9 cellular contexts compared by ENCODE assay signal in the genomic region with DNA sequence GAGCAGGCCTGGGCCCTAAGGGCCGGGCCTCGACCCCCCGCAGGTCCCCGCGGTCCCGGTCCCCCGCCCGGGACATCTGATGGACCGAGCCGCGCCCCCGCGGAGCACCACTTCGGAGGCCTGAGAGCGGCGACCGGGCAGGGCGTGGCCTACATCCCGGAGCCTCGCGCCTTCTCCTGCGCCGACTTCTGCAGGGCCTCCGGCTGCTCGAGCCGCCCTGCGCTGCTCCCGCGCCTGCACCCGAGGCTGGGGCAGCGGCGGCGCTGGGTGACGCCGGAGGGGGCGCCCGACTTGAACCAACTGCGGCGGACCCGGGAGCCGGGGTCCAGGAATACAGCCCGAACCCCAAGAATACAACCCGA. TPM values are rescaled to one million over a fixed set of nuclear protein-coding genes. Genes with fewer than 3 reads are reported as not detected.
DNase-seq lines count a peak whose midpoint lies in the region; ATAC-seq, FAIRE-seq and TF ChIP-seq lines count a peak whose summit lies in the region.
"Had no signal": no experiment of that assay in that cellular context is flagged by ENCODE, and none has a peak within 500 bp of the region (broad histone marks: within the 10 kb centered on the region; RNA-seq: fewer than 3 reads in every experiment).

No MANE protein-coding gene starts in this region.

- no peak for TF ChIP-seq POLR2A in H54 (IDR thresholded peaks at IDR 0.05; ENCODE audit: low read depth, low read length)

- no peaks in the 10 kb centered on the region for H3K4me1 ChIP-seq in ACC112 (ENCODE audit: control insufficient read depth, insufficient read depth, low read length, unreplicated experiment)

- no peaks in the 10 kb centered on the region for H3K79me2 ChIP-seq in ACC112 (ENCODE audit: control insufficient read depth, insufficient read depth, low read length, unreplicated experiment)

- peaks cover 11% of the 10 kb centered on the region; the same call in 1 of the 2 replicates for H3K27me3 ChIP-seq in ACC112 (ENCODE audit: insufficient read depth, low read length)

- no peak for TF ChIP-seq CTCF in omental fat pad (IDR thresholded peaks at IDR 0.05)

- H3K4me3 Mint-ChIP-seq in T-helper 1 cell treated with Interleukin-12 subunit alpha and Interleukin-12 subunit beta and Interleukin-4 antibody, amounts not matched to agents 30 μg/mL and 1 μg/mL, for 36 hours: peak overlapping the region; percentile 33

- H3K9me3 Mint-ChIP-seq in T-helper 1 cell treated with Interleukin-12 subunit alpha and Interleukin-12 subunit beta and Interleukin-4 antibody, amounts not matched to agents 30 μg/mL and 1 μg/mL, for 36 hours: peaks cover 7% of the 10 kb centered on the region

- no peak for FAIRE-seq in H54 (lab: Jason Lieb, UNC)

- H3K27ac ChIP-seq in ACC112 (ENCODE audit: low read depth, low read length): no peak overlapping the region

- peaks cover 49% of the 10 kb centered on the region for H3K27me3 Mint-ChIP-seq in T-helper 1 cell treated with Interleukin-12 subunit alpha and Interleukin-12 subunit beta and Interleukin-4 antibody, amounts not matched to agents 30 μg/mL and 1 μg/mL, for 36 hours (ENCODE audit: low read depth)

- no peaks in the 10 kb centered on the region for H3K36me3 ChIP-seq in ACC112 (ENCODE audit: insufficient read depth, low read length)

- peaks cover 9% of the 10 kb centered on the region for H3K36me3 Mint-ChIP-seq in T-helper 1 cell treated with Interleukin-12 subunit alpha and Interleukin-12 subunit beta and Interleukin-4 antibody, amounts not matched to agents 30 μg/mL and 1 μg/mL, for 36 hours (ENCODE audit: low read depth)

- H2AFZ ChIP-seq in ACC112 (ENCODE audit: low read length, unreplicated experiment): peak overlapping the region; percentile 4

- H3K4me1 Mint-ChIP-seq in T-helper 1 cell treated with Interleukin-12 subunit alpha and Interleukin-12 subunit beta and Interleukin-4 antibody, amounts not matched to agents 30 μg/mL and 1 μg/mL, for 36 hours (ENCODE audit: low read depth): peaks cover 1% of the 10 kb centered on the region

- DNase-seq in dermis blood vessel endothelial cell (peak; percentile 31), omental fat pad (ENCODE audit: low spot score) (no peak), H54 (ENCODE audit: insufficient read length, low spot score) (no peak), DMS114 treated with DMSO at 0.1 percent for 48 hours (lab: John Stamatoyannopoulos, UW; ENCODE audit: unreplicated experiment) (no peak)
- DNase-seq: Kasumi-1 had no signal

- peak overlapping the region; percentile 46 for H3K4me3 ChIP-seq in ACC112 (ENCODE audit: low read depth, low read length)

- H3K27ac Mint-ChIP-seq in T-helper 1 cell treated with Interleukin-12 subunit alpha and Interleukin-12 subunit beta and Interleukin-4 antibody, amounts not matched to agents 30 μg/mL and 1 μg/mL, for 36 hours: no peak overlapping the region

- ATAC-seq in omental fat pad (ENCODE audit: low FRiP score) (peak; percentile 39), GM18519 (IDR thresholded peaks at IDR 0.05; ENCODE audit: low FRiP score, unreplicated experiment) (no peak), HG03139 (IDR thresholded peaks at IDR 0.05; ENCODE audit: unreplicated experiment) (no peak)

RNA-seq across cellular contexts. Expression of a gene that starts 14.9 kb away (rescaled TPM):
- total RNA-seq in dermis blood vessel endothelial cell (not detected in 2 replicates), omental fat pad (not detected)

RNA-seq across cellular contexts. Expression of a gene that starts 44.6 kb away (rescaled TPM):
- total RNA-seq in dermis blood vessel endothelial cell (5.9 and 12.1 TPM in 2 replicates), omental fat pad (1 to 10 TPM in 3 of 4 donors, under 1 TPM in 1; 0.72 to 6.3 (median 1.2) TPM)

RNA-seq across cellular contexts. Expression of a gene that starts 51.8 kb away (rescaled TPM):
- total RNA-seq in dermis blood vessel endothelial cell (1.9 and 2.4 TPM in 2 replicates), omental fat pad (1 to 10 TPM in 2 of 4 donors, not detected in 2; 1.1 to 2.2 TPM)
